Comparison of ENCODE assay signal across 22 cellular contexts in the genomic region with DNA sequence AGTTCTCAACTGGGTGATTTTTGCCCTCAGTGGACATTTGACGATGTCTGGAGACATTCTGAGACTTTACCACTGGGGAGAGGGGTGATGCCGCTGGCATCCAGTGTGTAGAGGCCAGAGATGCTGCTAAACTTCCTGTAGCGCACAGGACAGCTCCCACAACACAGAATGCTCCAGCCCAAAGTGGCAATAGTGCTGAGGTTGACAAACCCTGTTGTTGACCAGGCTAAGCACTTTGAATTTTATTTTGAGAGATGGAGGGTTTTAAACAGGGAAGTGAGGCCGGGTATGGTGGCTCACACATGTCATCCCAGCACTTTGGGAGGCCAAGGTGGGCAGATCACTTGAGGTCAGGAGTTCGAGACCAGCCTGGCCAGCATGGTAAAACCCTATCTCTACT. TPM values are rescaled to one million over a fixed set of nuclear protein-coding genes. Genes with fewer than 3 reads are reported as not detected.
DNase-seq lines count a peak whose midpoint lies in the region; ATAC-seq and TF ChIP-seq lines count a peak whose summit lies in the region.
"Had no signal": no experiment of that assay in that cellular context is flagged by ENCODE, and none has a peak within 500 bp of the region (broad histone marks: within the 10 kb centered on the region; RNA-seq: fewer than 3 reads in every experiment).

No MANE protein-coding gene starts in this region.

- H3K27me3 ChIP-seq in OCI-LY3 (ENCODE audit: low read depth, low read length) (no peaks in the 10 kb centered on the region), right atrium auricular region (no peaks in the 10 kb centered on the region), PC-3 (ENCODE audit: low read length) (no peaks in the 10 kb centered on the region)
- H3K27me3 ChIP-seq: BLaER1 had no signal

- H3K9me3 ChIP-seq in OCI-LY3 (ENCODE audit: insufficient read depth, low read length) (peaks cover 38% of the 10 kb centered on the region), right atrium auricular region (no peaks in the 10 kb centered on the region), PC-3 (ENCODE audit: low read length) (no peaks in the 10 kb centered on the region)

- H3K36me3 Mint-ChIP-seq in CD14-positive monocyte (peaks cover 6 to 9% of the 10 kb centered on the region in 2 donors), activated B cell treated with CpG ODN at 0.5 μM for 24 hours (ENCODE audit: low read depth) (peaks cover 20% of the 10 kb centered on the region)
- peaks cover 61% of the 10 kb centered on the region for H3K36me3 Mint-ChIP-seq in stimulated activated memory B cell treated with anti-CD40 and anti-IgM and Interleukin-4, amounts not matched to agents 10 μg/mL and 1 μg/mL and 100 μg/mL, for 72 hours
- H3K36me3 Mint-ChIP-seq: CD4-positive, CD25-positive, alpha-beta regulatory T cell had no signal

- peak overlapping the region; percentile 84; the same call in 1 of the 2 replicates for H3K9ac ChIP-seq in OCI-LY3 (ENCODE audit: low read length)
- H3K9ac ChIP-seq in PC-3 (ENCODE audit: low read length) = no peak overlapping the region
- H3K9ac ChIP-seq: GM23248 had no signal

- peak overlapping the region; percentile 46 to 86 (median 76) for H3K27ac Mint-ChIP-seq in CD14-positive monocyte
- peak overlapping the region; percentile 98 for H3K27ac Mint-ChIP-seq in activated B cell treated with CpG ODN at 0.5 μM for 24 hours
- peak overlapping the region; percentile 99 for H3K27ac Mint-ChIP-seq in stimulated activated memory B cell treated with anti-CD40 and anti-IgM and Interleukin-4, amounts not matched to agents 10 μg/mL and 1 μg/mL and 100 μg/mL, for 72 hours
- H3K27ac Mint-ChIP-seq: CD4-positive, CD25-positive, alpha-beta regulatory T cell; CD8-positive, alpha-beta memory T cell had no signal

- H3K36me3 ChIP-seq in OCI-LY3 (replicated peaks; ENCODE audit: low read depth, low read length) = peaks cover 43% of the 10 kb centered on the region
- no peaks in the 10 kb centered on the region for H3K36me3 ChIP-seq in right atrium auricular region
- H3K36me3 ChIP-seq in PC-3 (ENCODE audit: low read depth, low read length) = no peaks in the 10 kb centered on the region; the same call in 1 of the 2 replicates
- H3K36me3 ChIP-seq: BLaER1, HAP-1 had no signal

- CTCF ChIA-PET in activated B cell treated with CpG ODN at 0.5 μM for 24 hours (lab: Charles Lee) = no interaction called here
- CTCF ChIA-PET in PC-3 (lab: Charles Lee) = no interaction called here

- BruUV-seq in PC-3 (replicated peaks; lab: Mats Ljungman, UMichigan) = no TSS peak

- H3K27ac ChIP-seq in OCI-LY3 (ENCODE audit: low read length) = peak overlapping the region; percentile 98
- no peak overlapping the region for H3K27ac ChIP-seq in right atrium auricular region
- no peak overlapping the region for H3K27ac ChIP-seq in PC-3 (ENCODE audit: low read length)
- H3K27ac ChIP-seq: GM23248, HL-60 had no signal

- H3F3A ChIP-seq in PC-3 (ENCODE audit: low read length, unreplicated experiment) = no peaks in the 10 kb centered on the region

- H3K4me1 ChIP-seq in OCI-LY3 (ENCODE audit: low read length) (peaks cover 46% of the 10 kb centered on the region), right atrium auricular region (no peaks in the 10 kb centered on the region), PC-3 (ENCODE audit: insufficient read depth, low read length) (peaks cover 11% of the 10 kb centered on the region)

- H4K20me1 ChIP-seq in OCI-LY3 (ENCODE audit: insufficient read depth, low read length) (no peaks in the 10 kb centered on the region), PC-3 (ENCODE audit: low read length) (no peaks in the 10 kb centered on the region)
- H4K20me1 ChIP-seq: BLaER1 had no signal

- peaks cover 0 to 3% (median 2%) of the 10 kb centered on the region in 3 donors for H3K27me3 Mint-ChIP-seq in CD14-positive monocyte (ENCODE audit: low read depth in 3 of 3)
- H3K27me3 Mint-ChIP-seq in activated B cell treated with CpG ODN at 0.5 μM for 24 hours = no peaks in the 10 kb centered on the region
- no peaks in the 10 kb centered on the region for H3K27me3 Mint-ChIP-seq in stimulated activated memory B cell treated with anti-CD40 and anti-IgM and Interleukin-4, amounts not matched to agents 10 μg/mL and 1 μg/mL and 100 μg/mL, for 72 hours

- H3K4me1 Mint-ChIP-seq in CD14-positive monocyte (peaks cover 48% of the 10 kb centered on the region), activated B cell treated with CpG ODN at 0.5 μM for 24 hours (peaks cover 60% of the 10 kb centered on the region)
- H3K4me1 Mint-ChIP-seq in stimulated activated memory B cell treated with anti-CD40 and anti-IgM and Interleukin-4, amounts not matched to agents 10 μg/mL and 1 μg/mL and 100 μg/mL, for 72 hours = peaks cover 59% of the 10 kb centered on the region
- H3K4me1 Mint-ChIP-seq: CD4-positive, CD25-positive, alpha-beta regulatory T cell; CD8-positive, alpha-beta memory T cell had no signal

- ATAC-seq in activated B cell treated with CpG ODN at 0.5 μM for 24 hours (ENCODE audit: low read depth) = no peak
- no peak for ATAC-seq in stimulated activated memory B cell treated with anti-CD40 and anti-IgM and Interleukin-4, amounts not matched to agents 10 μg/mL and 1 μg/mL and 100 μg/mL, for 72 hours
- no peak for ATAC-seq in HG03439 (IDR thresholded peaks at IDR 0.05; ENCODE audit: unreplicated experiment)
- ATAC-seq in PC-3 = no peak
- ATAC-seq: K562 had no signal

- peak overlapping the region; percentile 70; the same call in 1 of the 2 replicates for H3K4me3 ChIP-seq in OCI-LY3 (ENCODE audit: low read length)
- H3K4me3 ChIP-seq in right atrium auricular region = no peak overlapping the region
- no peak overlapping the region for H3K4me3 ChIP-seq in PC-3 (ENCODE audit: low read length)
- H3K4me3 ChIP-seq: BLaER1, GM23248, HAP-1, K562 had no signal

- TF ChIP-seq CTCF in CD14-positive monocyte (IDR thresholded peaks at IDR 0.05) (no peak), OCI-LY3 (IDR thresholded peaks at IDR 0.05; ENCODE audit: low read depth, low read length) (no peak), activated B cell treated with CpG ODN at 0.5 μM for 24 hours (IDR thresholded peaks at IDR 0.05) (no peak), right atrium auricular region (IDR thresholded peaks at IDR 0.05) (no peak), PC-3 (conservative IDR thresholded peaks at IDR 0.05; ENCODE audit: low read depth, low read length) (no peak)

- H3K79me2 ChIP-seq in OCI-LY3 (ENCODE audit: low read length) (peaks cover 10% of the 10 kb centered on the region; the same call in 1 of the 2 replicates), PC-3 (ENCODE audit: low read length) (no peaks in the 10 kb centered on the region)

- H3K4me2 ChIP-seq in OCI-LY3 (ENCODE audit: low read length) (0 out of 2 replicates have a peak overlapping the region, but pooled peaks have one; percentile 78), PC-3 (ENCODE audit: low read length) (no peak overlapping the region)

- H3K4me3 Mint-ChIP-seq in CD14-positive monocyte = no peak overlapping the region
- H3K4me3 Mint-ChIP-seq in activated B cell treated with CpG ODN at 0.5 μM for 24 hours = no peak overlapping the region
- H3K4me3 Mint-ChIP-seq in stimulated activated memory B cell treated with anti-CD40 and anti-IgM and Interleukin-4, amounts not matched to agents 10 μg/mL and 1 μg/mL and 100 μg/mL, for 72 hours = peak overlapping the region; percentile 77
- H3K4me3 Mint-ChIP-seq: CD4-positive, CD25-positive, alpha-beta regulatory T cell; CD8-positive, alpha-beta memory T cell had no signal

- intact Hi-C loops in CD14-positive monocyte (cut with micrococcal nuclease) (no loop called here), activated B cell treated with CpG ODN at 0.5 μM for 24 hours (cut with micrococcal nuclease) (loop anchor here (5.0 kb wide), 2 partner anchors 125 to 310 kb away; a partner anchor contains a TSS), PC-3 (cut with micrococcal nuclease) (no loop called here)

- peaks cover 11 to 26% (median 13%) of the 10 kb centered on the region in 7 donors for H3K9me3 Mint-ChIP-seq in CD14-positive monocyte
- H3K9me3 Mint-ChIP-seq in activated B cell treated with CpG ODN at 0.5 μM for 24 hours = peaks cover 16% of the 10 kb centered on the region
- H3K9me3 Mint-ChIP-seq in stimulated activated memory B cell treated with anti-CD40 and anti-IgM and Interleukin-4, amounts not matched to agents 10 μg/mL and 1 μg/mL and 100 μg/mL, for 72 hours = peaks cover 25% of the 10 kb centered on the region

- POLR2A ChIA-PET in activated B cell treated with CpG ODN at 0.5 μM for 24 hours (lab: Charles Lee) (interaction anchor here (1.5 kb wide), 1 partner anchor 93 kb away, joined by 9 read pairs; no protein-coding TSS in a partner anchor), PC-3 (lab: Charles Lee; ENCODE audit: unreplicated experiment) (no interaction called here)

- H2AFZ ChIP-seq in OCI-LY3 (ENCODE audit: low read depth, low read length) = no peak overlapping the region
- H2AFZ ChIP-seq in PC-3 (ENCODE audit: low read length) = no peak overlapping the region
- H2AFZ ChIP-seq: GM23248 had no signal

- H3K9me2 ChIP-seq in PC-3 (replicated peaks; ENCODE audit: low read length) = no peaks in the 10 kb centered on the region

- DNase-seq in CD14-positive monocyte (ENCODE audit: low spot score) (no peak), activated B cell treated with CpG ODN at 0.5 μM for 24 hours (no peak), NCI-H69 (lab: John Stamatoyannopoulos, UW) (no peak), right atrium auricular region (ENCODE audit: low spot score) (no peak), PC-3 (no peak)
- DNase-seq: ACHN; AML-193; CD4-positive, CD25-positive, alpha-beta regulatory T cell; CD8-positive, alpha-beta memory T cell; COR-L47; DMS 273 treated with DMSO at 0.1 percent for 48 hours; DMS53; DND-41; GM23248; IMR-90 had no signal

RNA-seq across cellular contexts. Expression of a gene that starts 44.0 kb away (rescaled TPM):
- polyA plus RNA-seq in CD14-positive monocyte = 1 to 10 TPM in 1 of 2 donors, under 1 TPM in 1; 0.81 to 1.1 TPM
- total RNA-seq in activated B cell treated with CpG ODN at 0.5 μM for 24 hours (21.2 and 25.4 TPM in 2 replicates), right atrium auricular region (1 to 10 TPM in 1 of 2 donors, under 1 TPM in 1; 0.22 to 1.8 TPM), PC-3 (2014; rRNA removed) (10.8 and 11.8 TPM in 2 replicates)
- total RNA-seq: CD4-positive, CD25-positive, alpha-beta regulatory T cell; CD8-positive, alpha-beta memory T cell; GM23248; IMR-90; K562 had no signal
- polyA plus RNA-seq: CD8-positive, alpha-beta memory T cell; GM23248; IMR-90; K562 had no signal
